In genomic region chr1:158371188-158371953, GRCh38 we compare ENCODE assay signal across 11 cellular contexts. TPM values are rescaled to one million over a fixed set of nuclear protein-coding genes. Genes with fewer than 3 reads are reported as not detected.
DNase-seq lines count a peak whose midpoint lies in the region; ATAC-seq, FAIRE-seq and TF ChIP-seq lines count a peak whose summit lies in the region.
"Had no signal": no experiment of that assay in that cellular context is flagged by ENCODE, and none has a peak within 500 bp of the region (broad histone marks: within the 10 kb centered on the region; RNA-seq: fewer than 3 reads in every experiment).

No MANE protein-coding gene starts in this region.

- H3K4me1 Mint-ChIP-seq in neural progenitor cell: no peaks in the 10 kb centered on the region
- no peaks in the 10 kb centered on the region for H3K4me1 Mint-ChIP-seq in chondrocyte (ENCODE audit: low read depth)

- no peaks in the 10 kb centered on the region for H3K9me3 ChIP-seq in neural progenitor cell (ENCODE audit: low read depth)
- H3K9me3 ChIP-seq in vagina: no peaks in the 10 kb centered on the region

- FAIRE-seq in GM18507 (lab: Jason Lieb, UNC): peak; percentile 64

- no peak overlapping the region for H3K9ac ChIP-seq in neural progenitor cell

- no peak overlapping the region for H3K4me2 ChIP-seq in neural progenitor cell

- ATAC-seq in GM19467 (IDR thresholded peaks at IDR 0.05; ENCODE audit: unreplicated experiment) (peak; percentile 80), HG03097 (IDR thresholded peaks at IDR 0.05; ENCODE audit: low FRiP score, unreplicated experiment) (peak; percentile 97)

- DNase-seq in GM18507 (ENCODE audit: extremely low spot score, insufficient read length, low read depth) (no peak), glomerular visceral epithelial cell (ENCODE audit: extremely low spot score) (peak; percentile 2), neural progenitor cell (ENCODE audit: low spot score) (no peak), SK-N-DZ (ENCODE audit: low spot score) (no peak), chondrocyte (ENCODE audit: low spot score) (no peak), vagina (ENCODE audit: extremely low spot score in 2 of 2) (no peak)
- DNase-seq: spleen had no signal

- H3K9me3 Mint-ChIP-seq in neural progenitor cell (peaks cover 5% of the 10 kb centered on the region), chondrocyte (ENCODE audit: low read depth) (peaks cover 18% of the 10 kb centered on the region)

- TF ChIP-seq CTCF in neural progenitor cell (IDR thresholded peaks at IDR 0.05) (no peak), chondrocyte (IDR thresholded peaks at IDR 0.05) (no peak), vagina (IDR thresholded peaks at IDR 0.05) (no peak)

- no peaks in the 10 kb centered on the region for H3K79me2 ChIP-seq in neural progenitor cell (ENCODE audit: low read depth)

- H2AFZ ChIP-seq in neural progenitor cell (replicated peaks): no peak overlapping the region

- H3K27me3 ChIP-seq in neural progenitor cell (no peaks in the 10 kb centered on the region), vagina (no peaks in the 10 kb centered on the region)
- H3K27me3 ChIP-seq: spleen had no signal

- H3K27ac Mint-ChIP-seq in neural progenitor cell (no peak overlapping the region), chondrocyte (ENCODE audit: unreplicated experiment) (no peak overlapping the region)
- H3K27ac Mint-ChIP-seq: IgD-negative memory B cell had no signal

- no peaks in the 10 kb centered on the region for H3K36me3 ChIP-seq in neural progenitor cell
- no peaks in the 10 kb centered on the region for H3K36me3 ChIP-seq in vagina
- H3K36me3 ChIP-seq: spleen had no signal

- intact Hi-C loops in vagina (cut with DNase I): no loop called here

- no peaks in the 10 kb centered on the region for H4K20me1 ChIP-seq in neural progenitor cell (ENCODE audit: low read depth)

- no peak for TF ChIP-seq POLR2A in vagina (IDR thresholded peaks at IDR 0.05)

- H3K27ac ChIP-seq in neural progenitor cell (no peak overlapping the region), vagina (no peak overlapping the region)
- H3K27ac ChIP-seq: spleen had no signal

- H3K4me3 Mint-ChIP-seq in neural progenitor cell (no peak overlapping the region), chondrocyte (ENCODE audit: unreplicated experiment) (no peak overlapping the region)
- H3K4me3 Mint-ChIP-seq: IgD-negative memory B cell had no signal

- no peaks in the 10 kb centered on the region for H3K4me1 ChIP-seq in neural progenitor cell
- H3K4me1 ChIP-seq in vagina: no peaks in the 10 kb centered on the region
- H3K4me1 ChIP-seq: spleen had no signal

- H3F3A ChIP-seq in neural progenitor cell (ENCODE audit: low read depth): no peaks in the 10 kb centered on the region

- H3K36me3 Mint-ChIP-seq in neural progenitor cell (no peaks in the 10 kb centered on the region), chondrocyte (ENCODE audit: low read depth) (no peaks in the 10 kb centered on the region)

- H3K4me3 ChIP-seq in neural progenitor cell: no peak overlapping the region
- no peak overlapping the region for H3K4me3 ChIP-seq in vagina
- H3K4me3 ChIP-seq: spleen had no signal

- H3K27me3 Mint-ChIP-seq in neural progenitor cell (ENCODE audit: insufficient read depth, low read depth) (peaks cover 7% of the 10 kb centered on the region), chondrocyte (ENCODE audit: low read depth) (no peaks in the 10 kb centered on the region)

RNA-seq across cellular contexts. Expression of gene CD1E, which starts 17.7 kb away (rescaled TPM):
- total RNA-seq in neural progenitor cell (ENCODE audit: low replicate concordance) (not detected in 2 replicates), chondrocyte (not detected in 3 replicates), vagina (2.5 TPM)
- not detected in 2 replicates for polyA plus RNA-seq in SK-N-DZ (2014; cell fraction: cytosol; rRNA removed)
- polyA plus RNA-seq in SK-N-DZ (2014; cell fraction: nucleus; rRNA removed): not detected in 2 replicates
- total RNA-seq: lung microvascular endothelial cell had no signal
- polyA plus RNA-seq: IgD-negative memory B cell had no signal

RNA-seq across cellular contexts. Expression of gene OR10T2, which starts 27.9 kb away (rescaled TPM):
- not detected in 2 replicates for total RNA-seq in neural progenitor cell (ENCODE audit: low replicate concordance)
- not detected in 2 replicates for polyA plus RNA-seq in SK-N-DZ (2014; cell fraction: cytosol; rRNA removed)
- polyA plus RNA-seq in SK-N-DZ (2014; cell fraction: nucleus; rRNA removed): not detected in 2 replicates
- not detected in 3 replicates for total RNA-seq in chondrocyte
- total RNA-seq in vagina: not detected
- total RNA-seq: lung microvascular endothelial cell, spleen had no signal
- polyA plus RNA-seq: IgD-negative memory B cell, spleen had no signal

RNA-seq across cellular contexts. Expression of gene CD1B, which starts 40.0 kb away (rescaled TPM):
- not detected in 2 replicates for total RNA-seq in neural progenitor cell (ENCODE audit: low replicate concordance)
- polyA plus RNA-seq in SK-N-DZ (2014; cell fraction: cytosol; rRNA removed): not detected in 2 replicates
- polyA plus RNA-seq in SK-N-DZ (2014; cell fraction: nucleus; rRNA removed): not detected in 2 replicates
- total RNA-seq in chondrocyte: not detected in 3 replicates
- not detected for total RNA-seq in vagina
- total RNA-seq: lung microvascular endothelial cell had no signal
- polyA plus RNA-seq: IgD-negative memory B cell had no signal

RNA-seq across cellular contexts. Expression of gene OR10K2, which starts 54.7 kb away (rescaled TPM):
- total RNA-seq in neural progenitor cell (ENCODE audit: low replicate concordance) (not detected in 2 replicates), chondrocyte (not detected in 3 replicates), vagina (not detected)
- polyA plus RNA-seq in SK-N-DZ (2014; cell fraction: cytosol; rRNA removed): not detected in 2 replicates
- not detected in 2 replicates for polyA plus RNA-seq in SK-N-DZ (2014; cell fraction: nucleus; rRNA removed)
- total RNA-seq: lung microvascular endothelial cell, spleen had no signal
- polyA plus RNA-seq: IgD-negative memory B cell, spleen had no signal
